Comparison of ENCODE assay signal across 30 cellular contexts in the genomic region with DNA sequence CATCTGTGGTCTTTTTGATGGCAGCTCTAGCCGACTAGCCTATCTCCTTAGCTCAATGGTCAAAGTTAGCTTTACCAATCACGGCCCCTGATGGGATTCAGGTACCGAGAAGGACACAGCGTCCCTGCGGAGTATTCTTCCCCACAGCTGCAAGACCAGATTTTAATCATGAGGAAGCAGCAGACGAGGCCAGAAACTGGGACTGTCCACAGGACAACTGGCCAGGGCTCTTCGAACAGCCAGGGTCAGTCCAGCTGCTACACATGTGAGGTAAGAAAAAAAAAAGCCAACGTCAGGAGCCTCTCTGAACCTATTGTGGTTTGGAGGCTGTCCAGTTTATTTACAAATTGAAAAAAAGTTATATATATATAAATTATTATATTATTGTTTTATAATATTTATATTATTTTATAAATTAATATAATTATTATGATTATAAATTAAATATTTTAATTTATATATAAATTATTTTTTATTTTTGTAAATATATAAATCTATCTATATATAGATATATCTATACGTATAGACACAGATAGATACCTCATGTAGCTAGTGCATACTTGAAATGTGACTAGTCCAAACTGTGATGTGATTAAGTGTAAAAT. TPM values are rescaled to one million over a fixed set of nuclear protein-coding genes. Genes with fewer than 3 reads are reported as not detected.
DNase-seq lines count a peak whose midpoint lies in the region; ATAC-seq and TF ChIP-seq lines count a peak whose summit lies in the region.
"Had no signal": no experiment of that assay in that cellular context is flagged by ENCODE, and none has a peak within 500 bp of the region (broad histone marks: within the 10 kb centered on the region; RNA-seq: fewer than 3 reads in every experiment).

No MANE protein-coding gene starts in this region.

- H3K4me3 Mint-ChIP-seq in WTC11 (no peak overlapping the region), natural killer cell (no peak overlapping the region)
- peak overlapping the region in 2 of 10 donors; percentile 50 to 82 for H3K4me3 Mint-ChIP-seq in naive thymus-derived CD8-positive, alpha-beta T cell
- H3K4me3 Mint-ChIP-seq: activated CD4-positive, alpha-beta memory T cell treated with anti-CD3 and anti-CD28 coated beads, Interleukin-2, amount 10 ng/mL, durations not matched to agents 7 days and 5 days; activated naive CD4-positive, alpha-beta T cell treated with anti-CD3 and anti-CD28 coated beads, Interleukin-2, amount 10 ng/mL, durations not matched to agents 7 days and 5 days; brain; CD14-positive monocyte; H9; mesothelial cell of epicardium had no signal

- H3K9me3 Mint-ChIP-seq in WTC11 (no peaks in the 10 kb centered on the region), natural killer cell (no peaks in the 10 kb centered on the region)
- peaks cover 0 to 2% (median 0%) of the 10 kb centered on the region in 9 donors for H3K9me3 Mint-ChIP-seq in naive thymus-derived CD8-positive, alpha-beta T cell
- H3K9me3 Mint-ChIP-seq: activated CD4-positive, alpha-beta memory T cell treated with anti-CD3 and anti-CD28 coated beads, Interleukin-2, amount 10 ng/mL, durations not matched to agents 7 days and 5 days; activated T-helper 17 cell treated with anti-CD3 and anti-CD28 coated beads, Interleukin-2, amount 50 U/mL, for 72 hours; H9; mesothelial cell of epicardium had no signal

- H3K4me1 Mint-ChIP-seq in WTC11 (peaks cover 7% of the 10 kb centered on the region), natural killer cell (peaks cover 42 to 62% of the 10 kb centered on the region in 2 donors)
- H3K4me1 Mint-ChIP-seq in naive thymus-derived CD8-positive, alpha-beta T cell = peaks cover 28 to 69% (median 68%) of the 10 kb centered on the region in 4 donors

- H3K27ac Mint-ChIP-seq in WTC11 = no peak overlapping the region
- H3K27ac Mint-ChIP-seq in naive thymus-derived CD8-positive, alpha-beta T cell = peak overlapping the region in 8 of 10 donors; percentile 48 to 97 (median 91)
- peak overlapping the region in 1 of 2 donors; percentile 99 for H3K27ac Mint-ChIP-seq in natural killer cell
- H3K27ac Mint-ChIP-seq: activated T-helper 17 cell treated with anti-CD3 and anti-CD28 coated beads, Interleukin-2, amount 50 U/mL, for 72 hours; mesothelial cell of epicardium had no signal

- H3K9me3 ChIP-seq in BLaER1 treated with 17β-estradiol and CSF1 and Interleukin-3, amounts not matched to agents 10 nM and 100 nM (replicated peaks in 1 of 11) = no peaks in the 10 kb centered on the region
- no peaks in the 10 kb centered on the region for H3K9me3 ChIP-seq in DOHH2 (ENCODE audit: control insufficient read depth, insufficient read depth, low read length)
- H3K9me3 ChIP-seq: sigmoid colon, upper lobe of left lung had no signal

- H3K9ac ChIP-seq in BLaER1 treated with 17β-estradiol and CSF1 and Interleukin-3, amounts not matched to agents 10 nM and 100 nM = peak overlapping the region in 4 of 11 experiments; percentile 2 to 60 (median 32); a peak in 2 of 22 replicates

- H3K36me3 Mint-ChIP-seq in WTC11 = no peaks in the 10 kb centered on the region
- peaks cover 0 to 5% (median 0%) of the 10 kb centered on the region in 3 donors for H3K36me3 Mint-ChIP-seq in naive thymus-derived CD8-positive, alpha-beta T cell
- H3K36me3 Mint-ChIP-seq in natural killer cell = no peaks in the 10 kb centered on the region
- H3K36me3 Mint-ChIP-seq: brain, mesothelial cell of epicardium had no signal

- no peak for DNase-seq in WTC11 (ENCODE audit: low spot score)
- DNase-seq in naive thymus-derived CD8-positive, alpha-beta T cell = no peak
- no peak for DNase-seq in brain microvascular endothelial cell
- DNase-seq in natural killer cell = no peak
- DNase-seq: activated CD4-positive, alpha-beta memory T cell treated with anti-CD3 and anti-CD28 coated beads, Interleukin-2, amount 10 ng/mL, durations not matched to agents 7 days and 5 days; activated CD4-positive, CD25-positive, alpha-beta regulatory T cell treated with anti-CD3 and anti-CD28 coated beads, Interleukin-2, amount 50 U/mL, for 72 hours; activated CD8-positive, alpha-beta memory T cell treated with anti-CD3 and anti-CD28 coated beads, Interleukin-2, amount 50 U/mL, for 48 hours; activated naive CD4-positive, alpha-beta T cell treated with anti-CD3 and anti-CD28 coated beads, Interleukin-2, amount 10 ng/mL, durations not matched to agents 7 days and 5 days; amniotic stem cell; cerebellar nuclear complex; EL; H9; Kasumi-1; left ventricle myocardium superior; naive thymus-derived CD4-positive, alpha-beta T cell; NCI-H1436; NCI-H748 treated with DMSO at 0.1 percent for 48 hours; occipital lobe; RPMI8226; sigmoid colon; stimulated activated CD4-positive, alpha-beta T cell treated with anti-CD3 and anti-CD28 coated beads, Interleukin-4, amount 100 ng/mL, for 24 hours; upper lobe of left lung had no signal

- H3K27me3 Mint-ChIP-seq in WTC11 (ENCODE audit: low read depth) (peaks cover 21% of the 10 kb centered on the region), natural killer cell (ENCODE audit: low read depth in 2 of 2) (no peaks in the 10 kb centered on the region)
- no peaks in the 10 kb centered on the region for H3K27me3 Mint-ChIP-seq in naive thymus-derived CD8-positive, alpha-beta T cell
- H3K27me3 Mint-ChIP-seq: activated CD4-positive, alpha-beta memory T cell treated with anti-CD3 and anti-CD28 coated beads, Interleukin-2, amount 10 ng/mL, durations not matched to agents 7 days and 5 days; activated naive CD4-positive, alpha-beta T cell treated with anti-CD3 and anti-CD28 coated beads, Interleukin-2, amount 10 ng/mL, durations not matched to agents 7 days and 5 days; activated T-helper 17 cell treated with anti-CD3 and anti-CD28 coated beads, Interleukin-2, amount 50 U/mL, for 72 hours; naive thymus-derived CD4-positive, alpha-beta T cell had no signal

- no peaks in the 10 kb centered on the region; a peak in 1 of 22 replicates for H4K20me1 ChIP-seq in BLaER1 treated with 17β-estradiol and CSF1 and Interleukin-3, amounts not matched to agents 10 nM and 100 nM
- H4K20me1 ChIP-seq in DOHH2 (ENCODE audit: control insufficient read depth, insufficient read depth, low read depth, low read length) = no peaks in the 10 kb centered on the region

- peaks cover 54% of the 10 kb centered on the region for H3F3A ChIP-seq in DOHH2 (ENCODE audit: control insufficient read depth, insufficient read depth)

- ATAC-seq in WTC11 (no peak), GM19328 (IDR thresholded peaks at IDR 0.05; ENCODE audit: unreplicated experiment) (no peak), natural killer cell (no peak)
- no peak for ATAC-seq in naive thymus-derived CD8-positive, alpha-beta T cell
- ATAC-seq: activated T-helper 17 cell treated with anti-CD3 and anti-CD28 coated beads, Interleukin-2, amount 50 U/mL, for 72 hours; esophagus mucosa; left ventricle myocardium superior; naive thymus-derived CD4-positive, alpha-beta T cell had no signal

- peak overlapping the region in 8 of 11 experiments; percentile 7 to 76 (median 72); a peak in 13 of 22 replicates for H3K27ac ChIP-seq in BLaER1 treated with 17β-estradiol and CSF1 and Interleukin-3, amounts not matched to agents 10 nM and 100 nM
- peak overlapping the region; percentile 98 for H3K27ac ChIP-seq in DOHH2 (ENCODE audit: low read depth, low read length)
- no peak overlapping the region for H3K27ac ChIP-seq in brain microvascular endothelial cell
- H3K27ac ChIP-seq: sigmoid colon, upper lobe of left lung had no signal

- H3K27me3 ChIP-seq in BLaER1 treated with 17β-estradiol and CSF1 and Interleukin-3, amounts not matched to agents 10 nM and 100 nM = no peaks in the 10 kb centered on the region
- H3K27me3 ChIP-seq in DOHH2 (ENCODE audit: control insufficient read depth, low read length) (no peaks in the 10 kb centered on the region), brain microvascular endothelial cell (replicated peaks) (no peaks in the 10 kb centered on the region)
- H3K27me3 ChIP-seq: sigmoid colon, upper lobe of left lung had no signal

- peaks cover 84 to 97% (median 92%) of the 10 kb centered on the region in 10 experiments for H3K4me1 ChIP-seq in BLaER1 treated with 17β-estradiol and CSF1 and Interleukin-3, amounts not matched to agents 10 nM and 100 nM
- H3K4me1 ChIP-seq in DOHH2 (ENCODE audit: control insufficient read depth, low read length) = peaks cover 80% of the 10 kb centered on the region

- CTCF ChIA-PET in WTC11 (lab: Charles Lee) = interaction anchor here (0.6 to 2.0 kb wide), 3 partner anchors 63 to 1562 kb away, joined by 3 to 7 read pairs (median 5); partner anchors contain the start of genes MRPS12 and SARS2

- TF ChIP-seq CTCF in DOHH2 (IDR thresholded peaks at IDR 0.05; ENCODE audit: low read depth, low read length, poor library complexity, severe bottlenecking) = no peak
- no peak for TF ChIP-seq CTCF in WTC11 (IDR thresholded peaks at IDR 0.05)
- no peak for TF ChIP-seq CTCF in brain microvascular endothelial cell (IDR thresholded peaks at IDR 0.05; ENCODE audit: low read depth, low read length, missing control alignments)
- no peak for TF ChIP-seq CTCF in natural killer cell (IDR thresholded peaks at IDR 0.05)

- no peak overlapping the region for H3K4me3 ChIP-seq in BLaER1 treated with 17β-estradiol and CSF1 and Interleukin-3, amounts not matched to agents 10 nM and 100 nM
- H3K4me3 ChIP-seq in DOHH2 (ENCODE audit: low read length) (peak overlapping the region; percentile 20; the same call in 1 of the 2 replicates), brain microvascular endothelial cell (ENCODE audit: low read depth, low read length) (no peak overlapping the region)
- H3K4me3 ChIP-seq: sigmoid colon, upper lobe of left lung had no signal

- H3K4me2 ChIP-seq in BLaER1 treated with 17β-estradiol and CSF1 and Interleukin-3, amounts not matched to agents 10 nM and 100 nM = peak overlapping the region; percentile 52 to 87 (median 74)
- H3K4me2 ChIP-seq in DOHH2 (ENCODE audit: low read length) = peak overlapping the region; percentile 86

- intact Hi-C loops in natural killer cell (cut with micrococcal nuclease) = loop anchor here (5.0 to 10.0 kb wide), 2 partner anchors 132 to 190 kb away; no protein-coding TSS in a partner anchor

- POLR2A ChIA-PET in WTC11 (lab: Charles Lee) = no interaction called here
- POLR2A ChIA-PET in naive thymus-derived CD8-positive, alpha-beta T cell (lab: Charles Lee) = interaction anchor here (2.4 to 13.2 kb wide), 4 partner anchors 10 to 26 kb away, joined by 10 to 302 read pairs (median 24); partner anchors contain the start of genes HNRNPL and RINL

- no peaks in the 10 kb centered on the region for H3K9me2 ChIP-seq in DOHH2 (replicated peaks; ENCODE audit: control insufficient read depth, low read length)

- in situ Hi-C loops in brain microvascular endothelial cell (cut with HindIII; ENCODE audit: low pct_ligation_motif_present, low sequenced_read_pairs) = no loop called here

- peaks cover 24% of the 10 kb centered on the region for H3K79me2 ChIP-seq in DOHH2 (ENCODE audit: control insufficient read depth, low read length)

- H3K36me3 ChIP-seq in BLaER1 treated with 17β-estradiol and CSF1 and Interleukin-3, amounts not matched to agents 10 nM and 100 nM = no peaks in the 10 kb centered on the region
- H3K36me3 ChIP-seq in DOHH2 (ENCODE audit: control insufficient read depth, low read length) (peaks cover 30% of the 10 kb centered on the region), brain microvascular endothelial cell (replicated peaks) (no peaks in the 10 kb centered on the region)
- H3K36me3 ChIP-seq: sigmoid colon, upper lobe of left lung had no signal

RNA-seq across cellular contexts. Expression of gene RINL, which starts 10.8 kb away (rescaled TPM):
- total RNA-seq in WTC11 (2021) (12.6 to 14.6 TPM (median 14.5 TPM) in 3 replicates), natural killer cell (10 to 100 TPM; 59.7 to 65.6 (median 59.7) TPM)
- total RNA-seq in naive thymus-derived CD8-positive, alpha-beta T cell = 10 to 100 TPM; 52.9 to 55.0 TPM
- 10 to 100 TPM; 29.9 to 64.7 (median 40.5) TPM for polyA plus RNA-seq in naive thymus-derived CD8-positive, alpha-beta T cell

RNA-seq across cellular contexts. Expression of gene HNRNPL, which starts 17.5 kb away (rescaled TPM):
- total RNA-seq in WTC11 (2021) (680 to 779 TPM (median 683 TPM) in 3 replicates), natural killer cell (100 to 1,000 TPM; 636 to 800 (median 702) TPM)
- 100 to 1,000 TPM; 390 to 406 TPM for total RNA-seq in naive thymus-derived CD8-positive, alpha-beta T cell
- 10 to 100 TPM; 70.6 to 77.6 (median 71.4) TPM for polyA plus RNA-seq in naive thymus-derived CD8-positive, alpha-beta T cell

RNA-seq across cellular contexts. Expression of gene SIRT2, which starts 32.1 kb away (rescaled TPM):
- total RNA-seq in WTC11 (2021) (9.5 to 10.7 TPM (median 10.2 TPM) in 3 replicates), natural killer cell (100 to 1,000 TPM; 171 to 283 (median 208) TPM)
- 10 to 100 TPM; 46.0 to 50.7 TPM for total RNA-seq in naive thymus-derived CD8-positive, alpha-beta T cell
- polyA plus RNA-seq in naive thymus-derived CD8-positive, alpha-beta T cell = 10 to 100 TPM; 28.2 to 48.0 (median 33.5) TPM

RNA-seq across cellular contexts. Expression of gene NFKBIB, which starts 32.5 kb away (rescaled TPM):
- total RNA-seq in WTC11 (2021) (29.6 to 39.8 TPM (median 30.6 TPM) in 3 replicates), natural killer cell (100 to 1,000 TPM in 2 of 3 donors, 10 to 100 TPM in 1; 78.0 to 125 (median 118) TPM)
- 10 to 100 TPM; 23.6 to 25.2 TPM for total RNA-seq in naive thymus-derived CD8-positive, alpha-beta T cell
- 10 to 100 TPM in 1 of 3 donors, 1 to 10 TPM in 2; 7.9 to 12.9 (median 9.5) TPM for polyA plus RNA-seq in naive thymus-derived CD8-positive, alpha-beta T cell

RNA-seq across cellular contexts. Expression of gene ECH1, which starts 35.7 kb away (rescaled TPM):
- total RNA-seq in WTC11 (2021) = 139 to 162 TPM (median 161 TPM) in 3 replicates
- total RNA-seq in naive thymus-derived CD8-positive, alpha-beta T cell = 100 to 1,000 TPM; 118 to 138 TPM
- 100 to 1,000 TPM; 218 to 291 (median 238) TPM for polyA plus RNA-seq in naive thymus-derived CD8-positive, alpha-beta T cell
- 100 to 1,000 TPM; 114 to 145 (median 119) TPM for total RNA-seq in natural killer cell
